In the genomic region with DNA sequence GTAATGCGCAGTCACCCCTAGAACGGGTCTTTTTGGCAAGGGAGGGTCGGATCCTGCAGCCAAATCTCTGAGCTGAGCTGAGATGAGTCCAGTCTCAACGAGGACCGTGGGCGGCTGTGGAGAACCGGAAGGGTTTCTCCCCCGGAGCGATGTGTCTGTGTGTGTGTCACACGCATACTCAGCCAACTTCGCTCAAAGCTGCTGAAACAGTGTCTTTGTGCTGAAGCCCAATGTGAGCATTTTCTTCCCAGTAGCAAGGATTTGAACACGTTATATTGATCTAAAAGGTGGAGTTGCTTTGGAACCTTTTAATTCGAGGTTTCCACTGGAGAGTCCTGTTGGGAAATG, we compare ENCODE assay signal across 8 cellular contexts. TPM values are rescaled to one million over a fixed set of nuclear protein-coding genes. Genes with fewer than 3 reads are reported as not detected.
DNase-seq lines count a peak whose midpoint lies in the region; ATAC-seq and TF ChIP-seq lines count a peak whose summit lies in the region.

No MANE protein-coding gene starts in this region.

- no peak overlapping the region for H2AFZ ChIP-seq in ACC112 (ENCODE audit: low read length, unreplicated experiment)

- in situ Hi-C loops in HAP-1 (cut with MboI; ENCODE audit: low sequenced_read_pairs): loop anchor here (10.0 kb wide), 1 partner anchor 544 kb away; no protein-coding TSS in a partner anchor

- H3K79me2 ChIP-seq in ACC112 (ENCODE audit: control insufficient read depth, insufficient read depth, low read length, unreplicated experiment): no peaks in the 10 kb centered on the region

- intact Hi-C loops in breast epithelium (cut with DNase I; ENCODE audit: low total_unique reads): loop anchor here (5.0 to 10.0 kb wide), 2 partner anchors 184 to 1031 kb away; no protein-coding TSS in a partner anchor
- intact Hi-C loops in lower lobe of right lung (cut with DNase I): no loop called here

- H3K9me3 ChIP-seq in HAP-1 (peaks cover 17% of the 10 kb centered on the region), breast epithelium (no peaks in the 10 kb centered on the region), lower lobe of right lung (no peaks in the 10 kb centered on the region)

- TF ChIP-seq CTCF in breast epithelium (IDR thresholded peaks at IDR 0.05) (no peak), lower lobe of right lung (IDR thresholded peaks at IDR 0.05) (no peak)

- DNase-seq in HAP-1 (ENCODE audit: low spot score in 2 of 2) (no peak), breast epithelium (ENCODE audit: low spot score in 2 of 2) (no peak), lower lobe of right lung (no peak), OCI-M1 (lab: John Stamatoyannopoulos, UW) (no peak), NK-92 (lab: John Stamatoyannopoulos, UW; ENCODE audit: unreplicated experiment) (no peak), NCI-H526 treated with DMSO at 0.1 percent for 48 hours (lab: John Stamatoyannopoulos, UW) (no peak)

- H3K27ac ChIP-seq in ACC112 (ENCODE audit: low read depth, low read length) (no peak overlapping the region), breast epithelium (peak overlapping the region; percentile 40 to 90), lower lobe of right lung (peak overlapping the region; percentile 80)

- H3K27me3 ChIP-seq in ACC112 (ENCODE audit: insufficient read depth, low read length): peaks cover 11% of the 10 kb centered on the region; the same call in 1 of the 2 replicates
- no peaks in the 10 kb centered on the region for H3K27me3 ChIP-seq in HAP-1 (ENCODE audit: low read depth)
- H3K27me3 ChIP-seq in breast epithelium: no peaks in the 10 kb centered on the region
- H3K27me3 ChIP-seq in lower lobe of right lung (ENCODE audit: low read depth): peaks cover 28% of the 10 kb centered on the region

- no peaks in the 10 kb centered on the region for H3K4me1 ChIP-seq in ACC112 (ENCODE audit: control insufficient read depth, insufficient read depth, low read length, unreplicated experiment)
- H3K4me1 ChIP-seq in HAP-1: peaks cover 2% of the 10 kb centered on the region; the same call in 1 of the 2 replicates
- H3K4me1 ChIP-seq in breast epithelium: peaks cover 3 to 17% of the 10 kb centered on the region in 2 donors
- peaks cover 30% of the 10 kb centered on the region for H3K4me1 ChIP-seq in lower lobe of right lung

- ATAC-seq in lower lobe of right lung (peak; percentile 1 to 35), HG03520 (IDR thresholded peaks at IDR 0.05; ENCODE audit: unreplicated experiment) (no peak)

- no peak for TF ChIP-seq POLR2A in breast epithelium (IDR thresholded peaks at IDR 0.05)

- H3K36me3 ChIP-seq in ACC112 (ENCODE audit: insufficient read depth, low read length): no peaks in the 10 kb centered on the region
- peaks cover 11% of the 10 kb centered on the region for H3K36me3 ChIP-seq in HAP-1 (replicated peaks)
- no peaks in the 10 kb centered on the region for H3K36me3 ChIP-seq in breast epithelium
- no peaks in the 10 kb centered on the region for H3K36me3 ChIP-seq in lower lobe of right lung

- peak overlapping the region; percentile 63 for H3K4me3 ChIP-seq in ACC112 (ENCODE audit: low read depth, low read length)
- peak overlapping the region; percentile 46 for H3K4me3 ChIP-seq in HAP-1
- H3K4me3 ChIP-seq in breast epithelium: peak overlapping the region; percentile 44 to 87 (median 67)
- peak overlapping the region; percentile 63 for H3K4me3 ChIP-seq in lower lobe of right lung

RNA-seq across cellular contexts. Expression of gene CELSR1, which starts 1.4 kb away (rescaled TPM):
- total RNA-seq in breast epithelium (10 to 100 TPM in 2 of 3 donors, under 1 TPM in 1; 0.96 to 36.7 (median 21.2) TPM), lower lobe of right lung (51.8 TPM)
